In genomic region chr20:662289-663192, GRCh38 we compare ENCODE assay signal across 1 cellular context.
TF ChIP-seq lines count a peak whose summit lies in the region.

No MANE protein-coding gene starts in this region.

TF ChIP-seq in endothelial cell of umbilical vein, 7 proteins besides CTCF, POLR2A, EP300 and RAD21:
- peak; percentile 16 for TF ChIP-seq EZH2 (IDR thresholded peaks at IDR 0.05; ENCODE audit: borderline replicate concordance, low read depth, low read length, severe bottlenecking)
- TF ChIP-seq MAX (IDR thresholded peaks at IDR 0.05; ENCODE audit: insufficient read depth, insufficient read length) = no peak
TF ChIP-seq in endothelial cell of umbilical vein: peak in this region for 1.
